27 cellular contexts compared by ENCODE assay signal in genomic region chr7:196283-196682, GRCh38. TPM values are rescaled to one million over a fixed set of nuclear protein-coding genes. Genes with fewer than 3 reads are reported as not detected.
DNase-seq lines count a peak whose midpoint lies in the region; ATAC-seq, FAIRE-seq and TF ChIP-seq lines count a peak whose summit lies in the region.
"Had no signal": no experiment of that assay in that cellular context is flagged by ENCODE, and none has a peak within 500 bp of the region (broad histone marks: within the 10 kb centered on the region; RNA-seq: fewer than 3 reads in every experiment).

No MANE protein-coding gene starts in this region.

- H3K9me3 ChIP-seq in astrocyte (ENCODE audit: insufficient read depth, low read depth, low read length) = no peaks in the 10 kb centered on the region
- H3K9me3 ChIP-seq: SJCRH30 had no signal

- TF ChIP-seq CTCF in astrocyte (IDR thresholded peaks at IDR 0.05; ENCODE audit: insufficient read depth, low read depth, low read length) (no peak), kidney epithelial cell (IDR thresholded peaks at IDR 0.05; ENCODE audit: insufficient read depth, low read length, poor library complexity, severe bottlenecking) (no peak), type B pancreatic cell (conservative IDR thresholded peaks at IDR 0.05) (no peak)

- H3K79me2 ChIP-seq in astrocyte (ENCODE audit: insufficient read depth, low read length) = peaks cover 82% of the 10 kb centered on the region

- H3K36me3 Mint-ChIP-seq in astrocyte (ENCODE audit: low read depth, unreplicated experiment) = peaks cover 19% of the 10 kb centered on the region
- H3K36me3 Mint-ChIP-seq in type B pancreatic cell = peaks cover 13% of the 10 kb centered on the region
- H3K36me3 Mint-ChIP-seq: naive B cell had no signal

- ATAC-seq in HG02852 (IDR thresholded peaks at IDR 0.05; ENCODE audit: unreplicated experiment) = no peak
- ATAC-seq: activated CD8-positive, alpha-beta T cell treated with anti-CD3 and anti-CD28 coated beads for 36 hours had no signal

- no peaks in the 10 kb centered on the region for H3K27me3 ChIP-seq in astrocyte (ENCODE audit: insufficient read depth, low read length)
- no peaks in the 10 kb centered on the region for H3K27me3 ChIP-seq in kidney epithelial cell (ENCODE audit: control insufficient read depth, insufficient read depth, low read length)
- H3K27me3 ChIP-seq: SJCRH30 had no signal

- H3K27ac Mint-ChIP-seq in astrocyte (ENCODE audit: unreplicated experiment) (no peak overlapping the region), type B pancreatic cell (peak overlapping the region; percentile 17)
- H3K27ac Mint-ChIP-seq: activated CD8-positive, alpha-beta T cell treated with anti-CD3 and anti-CD28 coated beads for 36 hours; activated T-cell treated with anti-CD3 and anti-CD28 coated beads, Interleukin-2, amount 50 U/mL, for 24 hours; naive B cell had no signal

- H3K36me3 ChIP-seq in astrocyte (ENCODE audit: insufficient read depth, low read length) = peaks cover 38% of the 10 kb centered on the region
- peaks cover 10% of the 10 kb centered on the region for H3K36me3 ChIP-seq in kidney epithelial cell (ENCODE audit: control insufficient read depth, insufficient read depth, low read length)
- H3K36me3 ChIP-seq: SJCRH30 had no signal

- H3K4me1 ChIP-seq in astrocyte (ENCODE audit: insufficient read depth, low read length) = peaks cover 30% of the 10 kb centered on the region
- H3K4me1 ChIP-seq: SJCRH30 had no signal

- H3K27me3 Mint-ChIP-seq in astrocyte (ENCODE audit: low read depth, unreplicated experiment) (peaks cover 50% of the 10 kb centered on the region), type B pancreatic cell (peaks cover 9% of the 10 kb centered on the region)

- peaks cover 10% of the 10 kb centered on the region for H3K4me1 Mint-ChIP-seq in astrocyte (ENCODE audit: low read depth, unreplicated experiment)
- H3K4me1 Mint-ChIP-seq in type B pancreatic cell (ENCODE audit: unreplicated experiment) = peaks cover 40% of the 10 kb centered on the region

- DNase-seq in SHP77 (lab: John Stamatoyannopoulos, UW) (peak; percentile 21 to 57), SHP77 treated with DMSO at 0.1 percent for 48 hours (lab: John Stamatoyannopoulos, UW) (no peak), astrocyte (ENCODE audit: low read depth) (no peak), kidney epithelial cell (ENCODE audit: low read depth) (no peak), type B pancreatic cell (ENCODE audit: extremely low spot score, unreplicated experiment) (no peak), SKM-1 treated with dmso at 0.1 percent for 144 hours (lab: John Stamatoyannopoulos, UW; ENCODE audit: unreplicated experiment) (no peak)
- DNase-seq in activated CD8-positive, alpha-beta memory T cell treated with anti-CD3 and anti-CD28 coated beads for 24 hours = no peak
- DNase-seq: activated CD4-positive, CD25-positive, alpha-beta regulatory T cell; activated CD8-positive, alpha-beta T cell treated with anti-CD3 and anti-CD28 coated beads for 36 hours; activated naive CD4-positive, alpha-beta T cell treated with Interleukin-2 at 50 U/mL for 16 hours; activated T-cell treated with anti-CD3 and anti-CD28 coated beads, Interleukin-2, amount 50 U/mL, for 24 hours; aorta; DMS 273 treated with DMSO at 0.1 percent for 48 hours; HCEC 1CT; naive B cell; NCI-H2171; NCI-H748 treated with DMSO at 0.1 percent for 48 hours; OCI-M1; posterior cingulate gyrus; SJCRH30; small intestine; T-helper 2 cell had no signal

- no peak for FAIRE-seq in astrocyte (lab: Jason Lieb, UNC)
- FAIRE-seq: GM12891, islet of Langerhans, small intestine had no signal

- H3K4me2 ChIP-seq in astrocyte (ENCODE audit: low read length) = peak overlapping the region; percentile 99

- H3K4me3 Mint-ChIP-seq in astrocyte (ENCODE audit: unreplicated experiment) = no peak overlapping the region
- no peak overlapping the region for H3K4me3 Mint-ChIP-seq in type B pancreatic cell
- H3K4me3 Mint-ChIP-seq: activated CD8-positive, alpha-beta T cell treated with anti-CD3 and anti-CD28 coated beads for 36 hours; activated T-cell treated with anti-CD3 and anti-CD28 coated beads, Interleukin-2, amount 50 U/mL, for 24 hours had no signal

- no peak overlapping the region for H2AFZ ChIP-seq in astrocyte (ENCODE audit: low read depth, low read length)

- H3K27ac ChIP-seq in astrocyte (ENCODE audit: low read depth, low read length) = no peak overlapping the region
- H3K27ac ChIP-seq: HL-60, SJCRH30 had no signal

- H4K20me1 ChIP-seq in astrocyte (ENCODE audit: insufficient read depth, low read length) = peaks cover 82% of the 10 kb centered on the region

- H3K9me3 Mint-ChIP-seq in astrocyte (ENCODE audit: unreplicated experiment) = peaks cover 2% of the 10 kb centered on the region
- H3K9me3 Mint-ChIP-seq in type B pancreatic cell = no peaks in the 10 kb centered on the region
- H3K9me3 Mint-ChIP-seq: activated CD8-positive, alpha-beta T cell treated with anti-CD3 and anti-CD28 coated beads for 36 hours; activated T-cell treated with anti-CD3 and anti-CD28 coated beads, Interleukin-2, amount 50 U/mL, for 24 hours; naive B cell had no signal

- peak overlapping the region; percentile 84 for H3K9ac ChIP-seq in astrocyte (ENCODE audit: low read length)

- H3K4me3 ChIP-seq in astrocyte (ENCODE audit: insufficient read depth, low read depth, low read length) (peak overlapping the region; percentile 93), kidney epithelial cell (ENCODE audit: low read depth, low read length) (peak overlapping the region; percentile 1)
- H3K4me3 ChIP-seq: lung, SJCRH30 had no signal

RNA-seq across cellular contexts. Expression of gene FAM20C, which starts 3.9 kb away (rescaled TPM):
- total RNA-seq in astrocyte (10.0 and 10.6 TPM in 2 replicates), kidney epithelial cell (39.1 and 43.3 TPM in 2 replicates), type B pancreatic cell (ENCODE audit: low replicate concordance) (17.4 and 18.1 TPM in 2 replicates)

Comparison
In these comparisons a context has a peak if more than half of its experiments do, and no peak if none do; other contexts are left out.
1. DNase-seq: peak in SHP77 (2 of 2); none in SHP77 treated with DMSO at 0.1 percent for 48 hours (single experiment), astrocyte (single experiment), kidney epithelial cell (single experiment), type B pancreatic cell (single experiment), activated CD8-positive, alpha-beta memory T cell treated with anti-CD3 and anti-CD28 coated beads for 24 hours (single experiment) and SKM-1 treated with dmso at 0.1 percent for 144 hours (single experiment).